Comparison of ENCODE assay signal across 19 cellular contexts in genomic region chr7:29100857-29101256, GRCh38. TPM values are rescaled to one million over a fixed set of nuclear protein-coding genes. Genes with fewer than 3 reads are reported as not detected.
DNase-seq lines count a peak whose midpoint lies in the region; ATAC-seq and TF ChIP-seq lines count a peak whose summit lies in the region.
"Had no signal": no experiment of that assay in that cellular context is flagged by ENCODE, and none has a peak within 500 bp of the region (broad histone marks: within the 10 kb centered on the region; RNA-seq: fewer than 3 reads in every experiment).

No MANE protein-coding gene starts in this region.

- H3K36me3 ChIP-seq in left ventricle myocardium inferior, result no peaks in the 10 kb centered on the region
- H3K36me3 ChIP-seq in heart right ventricle, result no peaks in the 10 kb centered on the region
- H3K36me3 ChIP-seq: BLaER1, SJSA1 had no signal

- DNase-seq in left ventricle myocardium inferior (no peak), heart right ventricle (no peak), sciatic nerve (ENCODE audit: low spot score) (no peak)
- DNase-seq in activated CD4-positive, alpha-beta T cell treated with anti-CD3 and anti-CD28 coated beads for 48 hours, result no peak
- no peak for DNase-seq in stimulated activated CD8-positive, alpha-beta memory T cell treated with anti-CD3 and anti-CD28 coated beads, Interleukin-4, amount 100 ng/mL, for 48 hours
- DNase-seq: CD4-positive, CD25-positive, alpha-beta regulatory T cell; Karpas-422; NCI-H1105 treated with DMSO at 0.1 percent for 48 hours; NCI-H2029; NCI-H446; NCI-H524 treated with DMSO at 0.1 percent for 48 hours; NCI-H774; Right ventricle myocardium superior; RPMI8226 had no signal

- no peak for ATAC-seq in heart right ventricle
- ATAC-seq in sciatic nerve, result peak; percentile 39
- ATAC-seq in GM21515 (IDR thresholded peaks at IDR 0.05; ENCODE audit: unreplicated experiment), result no peak

- no peak overlapping the region for H3K4me3 ChIP-seq in left ventricle myocardium inferior
- H3K4me3 ChIP-seq in heart right ventricle, result no peak overlapping the region
- H3K4me3 ChIP-seq: BLaER1, SJSA1 had no signal

- H3K4me1 ChIP-seq in left ventricle myocardium inferior, result peaks cover 29% of the 10 kb centered on the region
- peaks cover 0 to 35% (median 18%) of the 10 kb centered on the region in 9 donors for H3K4me1 ChIP-seq in heart right ventricle
- H3K4me1 ChIP-seq: SJSA1 had no signal

- H3K27ac ChIP-seq in left ventricle myocardium inferior (replicated peaks) (peak overlapping the region; percentile 70), heart right ventricle (peak overlapping the region in 5 of 10 donors; percentile 27 to 81 (median 37)), VCaP (peak overlapping the region; percentile 51)
- H3K27ac ChIP-seq: BLaER1, HL-60, SJSA1 had no signal

- no peak for TF ChIP-seq CTCF in left ventricle myocardium inferior (IDR thresholded peaks at IDR 0.05; ENCODE audit: borderline replicate concordance)
- no peak for TF ChIP-seq CTCF in heart right ventricle (IDR thresholded peaks at IDR 0.05)
- TF ChIP-seq CTCF in VCaP (conservative IDR thresholded peaks at IDR 0.05), result no peak

- intact Hi-C loops in left ventricle myocardium inferior (cut with micrococcal nuclease), result loop anchor here (10.0 kb wide), 1 partner anchor 146 kb away; the partner anchor contains the start of gene TRIL
- intact Hi-C loops in heart right ventricle (cut with DNase I), result loop anchor here in 5 of 10 donors (10.0 kb wide), 1 partner anchor 146 kb away; the partner anchor contains the start of gene TRIL (in 5 of the 5)
- intact Hi-C loops in sciatic nerve (cut with DNase I), result no loop called here

- H3K9me3 ChIP-seq in left ventricle myocardium inferior (replicated peaks) (no peaks in the 10 kb centered on the region), heart right ventricle (no peaks in the 10 kb centered on the region)
- H3K9me3 ChIP-seq: BLaER1, SJSA1 had no signal

- 57 to 63% methylated on average over 1 of the region's 1 CpG for WGBS in heart right ventricle, 2 donors

- H3K27me3 ChIP-seq in left ventricle myocardium inferior (ENCODE audit: low read depth) (no peaks in the 10 kb centered on the region), heart right ventricle (no peaks in the 10 kb centered on the region)
- H3K27me3 ChIP-seq: BLaER1 had no signal

RNA-seq across cellular contexts. Expression of gene CPVL, which starts 45.5 kb away (rescaled TPM):
- total RNA-seq in left ventricle myocardium inferior, result 86.3 TPM
- 100 to 1,000 TPM in 6 of 10 donors, 10 to 100 TPM in 4; 49.4 to 215 (median 101) TPM for total RNA-seq in heart right ventricle
- 10 to 100 TPM; 82.3 to 85.5 TPM for polyA plus RNA-seq in heart right ventricle
- 21.5 TPM for total RNA-seq in sciatic nerve
